Comparison of ENCODE assay signal across 25 cellular contexts in genomic region chr19:29364224-29364726, GRCh38.
"Had no signal": no experiment of that assay in that cellular context is flagged by ENCODE, and none has a peak within 500 bp of the region (broad histone marks: within the 10 kb centered on the region; RNA-seq: fewer than 3 reads in every experiment).

No MANE protein-coding gene starts in this region.

- ATAC-seq: activated CD8-positive, alpha-beta T cell treated with anti-CD3 and anti-CD28 coated beads for 36 hours; gastroesophageal sphincter; left lung; right lobe of liver; stimulated activated naive CD8-positive, alpha-beta T cell treated with anti-CD3 and anti-CD28 coated beads, Interleukin-15, Interleukin-2, amounts not matched to agents 100 U/mL and 50 U/mL, for 24 hours; T-helper 17 cell had no signal

- H3K4me1 ChIP-seq: gastroesophageal sphincter, left lung, right lobe of liver, testis, transverse colon, uterus had no signal

- FAIRE-seq: bronchial epithelial cell, islet of Langerhans had no signal

- H3K4me3 ChIP-seq: gastroesophageal sphincter, left lung, lung, right lobe of liver, testis, transverse colon, uterus had no signal

- DNase-seq: activated CD4-positive, alpha-beta T cell treated with anti-CD3 and anti-CD28 coated beads, Interleukin-2, amount 50 U/mL, for 1 hour; activated CD4-positive, CD25-positive, alpha-beta regulatory T cell treated with anti-CD3 and anti-CD28 coated beads, Interleukin-2, amount 50 U/mL, for 72 hours; activated CD8-positive, alpha-beta T cell treated with anti-CD3 and anti-CD28 coated beads for 36 hours; activated effector memory CD4-positive, alpha-beta T cell treated with Interleukin-2 at 50 U/mL for 16 hours; activated naive CD4-positive, alpha-beta T cell treated with Interleukin-2 at 50 U/mL for 16 hours; activated T-cell treated with anti-CD3 and anti-CD28 coated beads for 4 hours; anterior cingulate cortex; effector memory CD4-positive, alpha-beta T cell; erythroblast; hippocampal formation; left lung; right lobe of liver; stimulated activated CD4-positive, alpha-beta T cell treated with anti-CD3 and anti-CD28 coated beads, Interleukin-2, amount 100 ng/mL, for 48 hours; stimulated activated naive CD8-positive, alpha-beta T cell treated with anti-CD3 and anti-CD28 coated beads, Interleukin-15, Interleukin-2, amounts not matched to agents 100 U/mL and 50 U/mL, for 24 hours; T-helper 17 cell; T1000; testis; transverse colon; uterus; WERI-Rb-1 had no signal

- H3K36me3 ChIP-seq: gastroesophageal sphincter, left lung, neutrophil, right lobe of liver, transverse colon, uterus, WERI-Rb-1 had no signal

- H3K9me3 ChIP-seq: neutrophil, right lobe of liver, testis, uterus had no signal

- H3K27ac ChIP-seq: gastroesophageal sphincter, left lung, neutrophil, right lobe of liver, testis, transverse colon, uterus, WERI-Rb-1 had no signal

- H3K27me3 ChIP-seq: right lobe of liver, testis, transverse colon, uterus had no signal
